Comparison of ENCODE assay signal across 8 cellular contexts in the genomic region with DNA sequence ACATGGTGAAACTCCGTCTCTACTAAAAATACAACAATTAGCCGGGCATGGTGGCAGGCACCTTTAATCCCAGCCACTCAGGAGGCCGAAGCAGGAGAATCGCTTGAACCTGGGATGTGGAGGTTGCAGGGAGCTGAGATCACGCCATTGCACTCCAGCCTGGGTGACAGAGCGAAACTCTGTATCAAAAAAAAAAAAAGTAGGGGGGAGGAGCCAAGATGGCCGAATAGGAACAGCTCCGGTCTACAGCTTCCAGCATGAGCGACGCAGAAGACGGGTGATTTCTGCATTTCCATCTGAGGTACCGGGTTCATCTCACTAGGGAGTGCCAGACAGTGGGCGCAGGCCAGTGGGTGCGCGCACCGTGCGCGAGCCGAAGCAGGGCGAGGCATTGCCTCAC. TPM values are rescaled to one million over a fixed set of nuclear protein-coding genes. Genes with fewer than 3 reads are reported as not detected.
DNase-seq lines count a peak whose midpoint lies in the region; ATAC-seq and TF ChIP-seq lines count a peak whose summit lies in the region.
"Not testable (repeated sequence)": the region's sequence is repeated elsewhere in the genome, so short reads cannot be mapped to it uniquely, and the experiment has no call there.
"Had no signal": no experiment of that assay in that cellular context is flagged by ENCODE, and none has a peak within 500 bp of the region (broad histone marks: within the 10 kb centered on the region; RNA-seq: fewer than 3 reads in every experiment).

No MANE protein-coding gene starts in this region.

- H3K9me2 ChIP-seq in HCT116 (ENCODE audit: insufficient read depth): not testable (repeated sequence)

- not testable (repeated sequence) for H4K20me1 ChIP-seq in HCT116 (ENCODE audit: insufficient read depth)

- not testable (repeated sequence) for H3K4me1 Mint-ChIP-seq in endodermal cell; glutamatergic neuron (ENCODE audit: low read depth, unreplicated experiment)

- H3K4me3 Mint-ChIP-seq in endodermal cell (peak overlapping the region; percentile 51), glutamatergic neuron (ENCODE audit: unreplicated experiment) (peak overlapping the region; percentile 25)

- RAD21 ChIA-PET in HCT116 (lab: Charles Lee; ENCODE audit: low non-redundant PET in 1 of 2, low total read pairs in 2 of 2, uncharacterized antibody in 2 of 2, unreplicated experiment in 2 of 2): not testable (repeated sequence)

- POLR2A ChIA-PET in HCT116 (lab: Charles Lee): interaction anchor here (0.6 kb wide), 1 partner anchor 19 kb away, joined by 3 read pairs; no protein-coding TSS in a partner anchor
- POLR2A ChIA-PET in RWPE1 (lab: Yijun Ruan, JAX; ENCODE audit: low non-redundant PET): not testable (repeated sequence)

- H3K36me3 Mint-ChIP-seq in endodermal cell (ENCODE audit: low read depth); glutamatergic neuron (ENCODE audit: unreplicated experiment): not testable (repeated sequence)

- CTCF ChIA-PET in HCT116 (lab: Charles Lee): not testable (repeated sequence)
- CTCF ChIA-PET in RWPE1 (lab: Yijun Ruan, JAX): interaction anchor here (0.6 to 0.7 kb wide), 2 partner anchors 30 to 677 kb away, joined by 3 to 4 read pairs; a partner anchor contains a TSS

- not testable (repeated sequence) for H3K9me3 ChIP-seq in HCT116 (ENCODE audit: control insufficient read depth in 1 of 2, insufficient read depth in 1 of 2, low read depth in 1 of 2, low read length in 2 of 2); endodermal cell (ENCODE audit: control insufficient read depth, low read length); mucosa of rectum (ENCODE audit: control insufficient read depth in 2 of 2, low read length in 2 of 2); prostate gland

- H3K4me3 ChIP-seq in HCT116 (replicated peaks in 1 of 2; ENCODE audit: low read depth in 1 of 2, low read length in 2 of 2): peak overlapping the region; percentile 18 to 34; a peak in 2 of 4 replicates
- H3K4me3 ChIP-seq in endodermal cell (ENCODE audit: low read length): not testable (repeated sequence)
- H3K4me3 ChIP-seq in mucosa of rectum (ENCODE audit: low read length in 2 of 2): peak overlapping the region; percentile 30 to 31
- peak overlapping the region; percentile 13 to 19 for H3K4me3 ChIP-seq in prostate gland

- H2AFZ ChIP-seq in HCT116 (ENCODE audit: low read depth, low read length, poor library complexity, severe bottlenecking): not testable (repeated sequence)

- not testable (repeated sequence) for DNase-seq in HCT116 (ENCODE audit: low read depth, low spot score); RWPE1 (ENCODE audit: low spot score); endodermal cell; glutamatergic neuron; prostate gland (ENCODE audit: low spot score)
- peak; percentile 13 for DNase-seq in NCI-H146 (lab: John Stamatoyannopoulos, UW)

- TF ChIP-seq CTCF in HCT116 (IDR thresholded peaks at IDR 0.05 in 2 of 3, conservative IDR thresholded peaks at IDR 0.05 in 1 of 3; ENCODE audit: borderline replicate concordance in 1 of 3, insufficient read depth in 1 of 3, low read depth in 2 of 3, low read length in 2 of 3); RWPE1 (conservative IDR thresholded peaks at IDR 0.05; ENCODE audit: low read depth); endodermal cell (conservative IDR thresholded peaks at IDR 0.05); glutamatergic neuron (IDR thresholded peaks at IDR 0.05; ENCODE audit: partially characterized antibody, unreplicated experiment); prostate gland (IDR thresholded peaks at IDR 0.05): not testable (repeated sequence)

- H3K4me1 ChIP-seq in HCT116 (ENCODE audit: control insufficient read depth in 1 of 2, insufficient read depth in 2 of 2, low read length in 2 of 2); endodermal cell (ENCODE audit: control insufficient read depth, insufficient read depth, low read length); mucosa of rectum (ENCODE audit: control insufficient read depth in 2 of 2, insufficient read depth in 2 of 2, low read length in 2 of 2); prostate gland (replicated peaks): not testable (repeated sequence)

- H3K27me3 ChIP-seq in HCT116 (ENCODE audit: insufficient read depth, low read length); endodermal cell (ENCODE audit: control insufficient read depth, insufficient read depth, low read length, poor library complexity, severe bottlenecking); mucosa of rectum (ENCODE audit: control insufficient read depth in 2 of 2, insufficient read depth in 2 of 2, low read length in 2 of 2); prostate gland (replicated peaks; ENCODE audit: insufficient read depth): not testable (repeated sequence)

- intact Hi-C loops in HCT116 (cut with micrococcal nuclease); prostate gland (cut with DNase I): not testable (repeated sequence)

- 83 to 100% methylated on average over 3 to 7 of the region's 20 CpGs for WGBS in endodermal cell (ENCODE audit: insufficient coverage in 1 of 2, insufficient read length in 1 of 2), 2 experiments
- WGBS in prostate gland: 64% methylated on average over 11 of the region's 20 CpGs

- not testable (repeated sequence) for H3K36me3 ChIP-seq in HCT116 (ENCODE audit: control insufficient read depth in 1 of 2, insufficient read depth in 2 of 2, low read length in 2 of 2); endodermal cell (ENCODE audit: control insufficient read depth, insufficient read depth, low read length); mucosa of rectum (ENCODE audit: control insufficient read depth in 2 of 2, insufficient read depth in 2 of 2, low read length in 2 of 2); prostate gland

- H3K9me3 Mint-ChIP-seq in endodermal cell; glutamatergic neuron (ENCODE audit: unreplicated experiment): not testable (repeated sequence)

- TF ChIP-seq POLR2A in HCT116 (IDR thresholded peaks at IDR 0.05; ENCODE audit: borderline replicate concordance, extremely low read depth, insufficient read depth, insufficient read length); prostate gland (IDR thresholded peaks at IDR 0.05): not testable (repeated sequence)

- peak overlapping the region; percentile 89 for H3K27ac Mint-ChIP-seq in endodermal cell
- not testable (repeated sequence) for H3K27ac Mint-ChIP-seq in glutamatergic neuron (ENCODE audit: unreplicated experiment)

- peak overlapping the region; percentile 55 for H3K4me2 ChIP-seq in HCT116 (ENCODE audit: low read length)

- H3K27ac ChIP-seq in HCT116 (ENCODE audit: low read depth, low read length) (peak overlapping the region; percentile 63), RWPE1 (peak overlapping the region; percentile 95)
- not testable (repeated sequence) for H3K27ac ChIP-seq in endodermal cell (ENCODE audit: low read depth, low read length); mucosa of rectum (ENCODE audit: low read depth in 2 of 2, low read length in 2 of 2); prostate gland

- BruUV-seq in HCT116 (replicated peaks; lab: Mats Ljungman, UMichigan): not testable (repeated sequence)

- peaks cover 45% of the 10 kb centered on the region for H3K79me2 ChIP-seq in HCT116 (ENCODE audit: insufficient read depth, low read length)

- peak; percentile 67 for ATAC-seq in HCT116

- TF ChIP-seq RAD21 in HCT116 (IDR thresholded peaks at IDR 0.05; ENCODE audit: low read depth): not testable (repeated sequence)

- not testable (repeated sequence) for H3K27me3 Mint-ChIP-seq in endodermal cell (ENCODE audit: insufficient read depth); glutamatergic neuron (ENCODE audit: unreplicated experiment)

- peak overlapping the region; percentile 38; the same call in 1 of the 2 replicates for H3K9ac ChIP-seq in HCT116 (ENCODE audit: low read length)
- not testable (repeated sequence) for H3K9ac ChIP-seq in endodermal cell (ENCODE audit: extremely low read depth, low read length, poor library complexity, severe bottlenecking); mucosa of rectum (ENCODE audit: low read depth in 1 of 2, low read length in 2 of 2)

TF ChIP-seq in HCT116, 20 proteins besides CTCF, POLR2A, EP300 and RAD21:
- TF ChIP-seq YY1 (IDR thresholded peaks at IDR 0.05; ENCODE audit: extremely low read depth, insufficient replicate concordance, low read depth, low read length): peak; percentile 68
TF ChIP-seq in HCT116: peak in this region for 1; not testable (repeated sequence) for 19.

RNA-seq across cellular contexts. Expression of a gene that starts 29.5 kb away (rescaled TPM):
- 21.1 TPM for total RNA-seq in HCT116 (2021; ENCODE audit: unreplicated experiment)
- polyA plus RNA-seq in HCT116 (2012): 7.8 and 9.0 TPM in 2 replicates
- total RNA-seq in endodermal cell: 10 to 100 TPM; 24.5 to 31.4 TPM
- polyA plus RNA-seq in endodermal cell (2013, experiment 1 of 2): 11.6 TPM
- polyA plus RNA-seq in endodermal cell (2013, experiment 2 of 2): 15.0 TPM
- 34.2 TPM for total RNA-seq in glutamatergic neuron (ENCODE audit: unreplicated experiment)
- 10 to 100 TPM in 1 of 2 donors, 1 to 10 TPM in 1; 9.2 to 20.6 TPM for total RNA-seq in prostate gland

RNA-seq across cellular contexts. Expression of a gene that starts 54.8 kb away (rescaled TPM):
- 93.5 TPM for total RNA-seq in HCT116 (2021; ENCODE audit: unreplicated experiment)
- polyA plus RNA-seq in HCT116 (2012): 53.8 and 184 TPM in 2 replicates
- total RNA-seq in endodermal cell: 10 to 100 TPM; 28.9 to 78.0 TPM
- 204 TPM for polyA plus RNA-seq in endodermal cell (2013, experiment 1 of 2)
- polyA plus RNA-seq in endodermal cell (2013, experiment 2 of 2): 196 TPM
- total RNA-seq in glutamatergic neuron (ENCODE audit: unreplicated experiment): 4.7 TPM
- 1 to 10 TPM; 4.8 to 5.5 TPM for total RNA-seq in prostate gland
- polyA plus RNA-seq: CD8-positive, alpha-beta memory T cell had no signal
